8 cellular contexts compared by ENCODE assay signal in genomic region chr12:22529281-22530060, GRCh38. TPM values are rescaled to one million over a fixed set of nuclear protein-coding genes. Genes with fewer than 3 reads are reported as not detected.
DNase-seq lines count a peak whose midpoint lies in the region; ATAC-seq, FAIRE-seq and TF ChIP-seq lines count a peak whose summit lies in the region.

No MANE protein-coding gene starts in this region.

- ATAC-seq in GM18870 (IDR thresholded peaks at IDR 0.05; ENCODE audit: unreplicated experiment): peak; percentile 90
- ATAC-seq in HG03196 (IDR thresholded peaks at IDR 0.05; ENCODE audit: unreplicated experiment): peak; percentile 69
- ATAC-seq in stimulated activated memory B cell treated with anti-CD40 and anti-IgM and Interleukin-4, amounts not matched to agents 10 μg/mL and 1 μg/mL and 100 μg/mL, for 72 hours: peak; percentile 53

- intact Hi-C loops in esophagus squamous epithelium (cut with DNase I): no loop called here

- H3K9me3 ChIP-seq in OCI-LY3 (ENCODE audit: insufficient read depth, low read length): no peaks in the 10 kb centered on the region
- H3K9me3 ChIP-seq in esophagus squamous epithelium: no peaks in the 10 kb centered on the region

- no peaks in the 10 kb centered on the region for H3K79me2 ChIP-seq in OCI-LY3 (ENCODE audit: low read length)

- peak; percentile 65 for TF ChIP-seq CTCF in D721Med (IDR thresholded peaks at IDR 0.05; ENCODE audit: insufficient read depth, missing control alignments)
- TF ChIP-seq CTCF in OCI-LY3 (IDR thresholded peaks at IDR 0.05; ENCODE audit: low read depth, low read length): peak; percentile 73
- peak; percentile 28 to 72 (median 46) for TF ChIP-seq CTCF in esophagus squamous epithelium (IDR thresholded peaks at IDR 0.05)

- H3K27ac ChIP-seq in OCI-LY3 (ENCODE audit: low read length) (no peak overlapping the region), esophagus squamous epithelium (no peak overlapping the region)

- peaks cover 31% of the 10 kb centered on the region for H3K36me3 Mint-ChIP-seq in stimulated activated memory B cell treated with anti-CD40 and anti-IgM and Interleukin-4, amounts not matched to agents 10 μg/mL and 1 μg/mL and 100 μg/mL, for 72 hours

- no peaks in the 10 kb centered on the region for H4K20me1 ChIP-seq in OCI-LY3 (ENCODE audit: insufficient read depth, low read length)

- DNase-seq in D721Med (ENCODE audit: insufficient read length, low spot score) (no peak), esophagus squamous epithelium (lab: John Stamatoyannopoulos, UW) (no peak), COLO829 (ENCODE audit: low spot score) (no peak), kidney glomerular epithelial cell (lab: John Stamatoyannopoulos, UW) (no peak)

- H2AFZ ChIP-seq in OCI-LY3 (ENCODE audit: low read depth, low read length): no peak overlapping the region

- H3K27me3 ChIP-seq in OCI-LY3 (ENCODE audit: low read depth, low read length): no peaks in the 10 kb centered on the region
- H3K27me3 ChIP-seq in esophagus squamous epithelium: no peaks in the 10 kb centered on the region

- no peak overlapping the region for H3K9ac ChIP-seq in OCI-LY3 (ENCODE audit: low read length)

- H3K27ac Mint-ChIP-seq in stimulated activated memory B cell treated with anti-CD40 and anti-IgM and Interleukin-4, amounts not matched to agents 10 μg/mL and 1 μg/mL and 100 μg/mL, for 72 hours: no peak overlapping the region

- H3K4me3 Mint-ChIP-seq in stimulated activated memory B cell treated with anti-CD40 and anti-IgM and Interleukin-4, amounts not matched to agents 10 μg/mL and 1 μg/mL and 100 μg/mL, for 72 hours: no peak overlapping the region

- H3K4me1 ChIP-seq in OCI-LY3 (ENCODE audit: low read length) (no peaks in the 10 kb centered on the region), esophagus squamous epithelium (peaks cover 0 to 7% (median 0%) of the 10 kb centered on the region in 3 donors)

- no peaks in the 10 kb centered on the region for H3K27me3 Mint-ChIP-seq in stimulated activated memory B cell treated with anti-CD40 and anti-IgM and Interleukin-4, amounts not matched to agents 10 μg/mL and 1 μg/mL and 100 μg/mL, for 72 hours

- H3K36me3 ChIP-seq in OCI-LY3 (replicated peaks; ENCODE audit: low read depth, low read length): peaks cover 17% of the 10 kb centered on the region
- H3K36me3 ChIP-seq in esophagus squamous epithelium: peaks cover 0 to 75% (median 2%) of the 10 kb centered on the region in 3 donors

- no peak overlapping the region for H3K4me2 ChIP-seq in OCI-LY3 (ENCODE audit: low read length)

- FAIRE-seq in D721Med (lab: Jason Lieb, UNC): peak; percentile 93

- TF ChIP-seq POLR2A in esophagus squamous epithelium (IDR thresholded peaks at IDR 0.05): no peak

- H3K4me1 Mint-ChIP-seq in stimulated activated memory B cell treated with anti-CD40 and anti-IgM and Interleukin-4, amounts not matched to agents 10 μg/mL and 1 μg/mL and 100 μg/mL, for 72 hours: no peaks in the 10 kb centered on the region

- H3K4me3 ChIP-seq in OCI-LY3 (ENCODE audit: low read length) (no peak overlapping the region), esophagus squamous epithelium (no peak overlapping the region)

- H3K9me3 Mint-ChIP-seq in stimulated activated memory B cell treated with anti-CD40 and anti-IgM and Interleukin-4, amounts not matched to agents 10 μg/mL and 1 μg/mL and 100 μg/mL, for 72 hours: no peaks in the 10 kb centered on the region

- WGBS in esophagus squamous epithelium, 2 donors: 76 to 80% methylated on average over 3 of the region's 3 CpGs

RNA-seq across cellular contexts. Expression of gene C2CD5, which starts 14.9 kb away (rescaled TPM):
- total RNA-seq in esophagus squamous epithelium: 10 to 100 TPM; 12.2 to 28.8 (median 24.5) TPM
